In genomic region chr7:4740796-4741195, GRCh38 we compare ENCODE assay signal across 21 cellular contexts. TPM values are rescaled to one million over a fixed set of nuclear protein-coding genes. Genes with fewer than 3 reads are reported as not detected.
DNase-seq lines count a peak whose midpoint lies in the region; ATAC-seq and TF ChIP-seq lines count a peak whose summit lies in the region.
"Had no signal": no experiment of that assay in that cellular context is flagged by ENCODE, and none has a peak within 500 bp of the region (broad histone marks: within the 10 kb centered on the region; RNA-seq: fewer than 3 reads in every experiment).

No MANE protein-coding gene starts in this region.

- no peak overlapping the region for H3K27ac ChIP-seq in CD4-positive, alpha-beta T cell (ENCODE audit: low read depth, low read length)
- H3K27ac ChIP-seq in naive thymus-derived CD4-positive, alpha-beta T cell (ENCODE audit: low read depth, low read length) = no peak overlapping the region
- peak overlapping the region; percentile 17 for H3K27ac ChIP-seq in skeletal muscle tissue (ENCODE audit: low read depth, low read length)
- H3K27ac ChIP-seq: GM23248 had no signal

- H3K36me3 Mint-ChIP-seq in CD4-positive, alpha-beta T cell (ENCODE audit: low read depth) = peaks cover 63% of the 10 kb centered on the region
- peaks cover 25% of the 10 kb centered on the region for H3K36me3 Mint-ChIP-seq in T-cell
- H3K36me3 Mint-ChIP-seq in naive thymus-derived CD4-positive, alpha-beta T cell = peaks cover 4 to 30% (median 10%) of the 10 kb centered on the region in 5 donors

- H3K9ac ChIP-seq in skeletal muscle tissue (ENCODE audit: low read depth in 1 of 3, low read length in 3 of 3) = no peak overlapping the region
- H3K9ac ChIP-seq: GM23248 had no signal

- H3K27me3 Mint-ChIP-seq in CD4-positive, alpha-beta T cell = no peaks in the 10 kb centered on the region
- no peaks in the 10 kb centered on the region for H3K27me3 Mint-ChIP-seq in T-cell
- no peaks in the 10 kb centered on the region for H3K27me3 Mint-ChIP-seq in naive thymus-derived CD4-positive, alpha-beta T cell

- no peak for TF ChIP-seq CTCF in CD4-positive, alpha-beta T cell (IDR thresholded peaks at IDR 0.05)

- intact Hi-C loops in CD4-positive, alpha-beta T cell (cut with DNase I, micrococcal nuclease) = no loop called here
- intact Hi-C loops in naive thymus-derived CD4-positive, alpha-beta T cell (cut with micrococcal nuclease) = loop anchor here in 1 of 2 donors (10.0 kb wide), 1 partner anchor 1436 kb away; the partner anchor contains the start of gene SDK1

- peak overlapping the region; percentile 93 for H3K27ac Mint-ChIP-seq in CD4-positive, alpha-beta T cell
- peak overlapping the region; percentile 34 to 43 for H3K27ac Mint-ChIP-seq in T-cell
- H3K27ac Mint-ChIP-seq in naive thymus-derived CD4-positive, alpha-beta T cell = peak overlapping the region in 6 of 9 donors; percentile 33 to 90 (median 80)

- H3K4me1 ChIP-seq in naive thymus-derived CD4-positive, alpha-beta T cell (ENCODE audit: control insufficient read depth in 2 of 2, insufficient read depth in 2 of 2, low read length in 2 of 2) = peaks cover 13 to 40% of the 10 kb centered on the region in 2 donors
- H3K4me1 ChIP-seq in skeletal muscle tissue (ENCODE audit: control insufficient read depth in 3 of 3, insufficient read depth in 3 of 3, low read length in 3 of 3) = peaks cover 40 to 59% (median 52%) of the 10 kb centered on the region in 3 donors

- no peak overlapping the region for H3K4me3 ChIP-seq in naive thymus-derived CD4-positive, alpha-beta T cell (ENCODE audit: low read length)
- no peak overlapping the region for H3K4me3 ChIP-seq in skeletal muscle tissue (ENCODE audit: low read length in 3 of 3)
- H3K4me3 ChIP-seq: GM23248 had no signal

- POLR2A ChIA-PET in CD4-positive, alpha-beta T cell (lab: Charles Lee) = no interaction called here
- POLR2A ChIA-PET in T-cell (lab: Charles Lee) = no interaction called here
- POLR2A ChIA-PET in naive thymus-derived CD4-positive, alpha-beta T cell (lab: Charles Lee) = interaction anchor here (1.2 to 1.8 kb wide), 2 partner anchors 11 to 99 kb away, joined by 3 to 6 read pairs; no protein-coding TSS in a partner anchor

- peak overlapping the region; percentile 34 for H3K4me3 Mint-ChIP-seq in CD4-positive, alpha-beta T cell
- no peak overlapping the region for H3K4me3 Mint-ChIP-seq in T-cell
- peak overlapping the region in 3 of 10 donors; percentile 10 to 29 (median 26) for H3K4me3 Mint-ChIP-seq in naive thymus-derived CD4-positive, alpha-beta T cell

- CTCF ChIA-PET in CD4-positive, alpha-beta T cell (lab: Charles Lee) = no interaction called here
- CTCF ChIA-PET in T-cell (lab: Charles Lee) = no interaction called here
- CTCF ChIA-PET in naive thymus-derived CD4-positive, alpha-beta T cell (lab: Charles Lee) = no interaction called here

- ATAC-seq in CD4-positive, alpha-beta T cell (ENCODE audit: poor library complexity) = no peak
- ATAC-seq in T-cell (replicated peaks in 1 of 4) (no peak), HG02885 (IDR thresholded peaks at IDR 0.05; ENCODE audit: poor library complexity, unreplicated experiment) (no peak)
- ATAC-seq in naive thymus-derived CD4-positive, alpha-beta T cell = no peak
- ATAC-seq: SK-N-SH treated with all-trans-retinoic acid at 6 μM for 48 hours had no signal

- no peaks in the 10 kb centered on the region for H3K27me3 ChIP-seq in CD4-positive, alpha-beta T cell (ENCODE audit: control insufficient read depth, insufficient read depth, low read length)
- H3K27me3 ChIP-seq in naive thymus-derived CD4-positive, alpha-beta T cell (ENCODE audit: control insufficient read depth in 2 of 2, insufficient read depth in 2 of 2, low read length in 2 of 2) = no peaks in the 10 kb centered on the region
- no peaks in the 10 kb centered on the region for H3K27me3 ChIP-seq in skeletal muscle tissue (ENCODE audit: control insufficient read depth in 3 of 3, insufficient read depth in 3 of 3, low read length in 3 of 3)

- peaks cover 0 to 12% (median 0%) of the 10 kb centered on the region in 3 experiments for H3K36me3 ChIP-seq in naive thymus-derived CD4-positive, alpha-beta T cell (ENCODE audit: control insufficient read depth in 2 of 3, insufficient read depth in 3 of 3, low read length in 3 of 3)
- peaks cover 13 to 19% (median 19%) of the 10 kb centered on the region in 3 donors for H3K36me3 ChIP-seq in skeletal muscle tissue (ENCODE audit: control insufficient read depth in 3 of 3, insufficient read depth in 3 of 3, low read length in 3 of 3)

- H3K9me3 ChIP-seq in CD4-positive, alpha-beta T cell (ENCODE audit: control insufficient read depth, low read length) = no peaks in the 10 kb centered on the region
- H3K9me3 ChIP-seq in naive thymus-derived CD4-positive, alpha-beta T cell (ENCODE audit: control insufficient read depth in 2 of 3, low read length in 3 of 3) = no peaks in the 10 kb centered on the region
- H3K9me3 ChIP-seq in skeletal muscle tissue (ENCODE audit: control insufficient read depth in 3 of 3, low read length in 3 of 3) = no peaks in the 10 kb centered on the region

- H3K9me3 Mint-ChIP-seq in CD4-positive, alpha-beta T cell = no peaks in the 10 kb centered on the region
- no peaks in the 10 kb centered on the region for H3K9me3 Mint-ChIP-seq in T-cell
- peaks cover 0 to 3% (median 0%) of the 10 kb centered on the region in 11 donors for H3K9me3 Mint-ChIP-seq in naive thymus-derived CD4-positive, alpha-beta T cell

- DNase-seq in CD4-positive, alpha-beta T cell = no peak
- DNase-seq in T-cell (no peak), cerebellar nuclear complex (lab: John Stamatoyannopoulos, UW) (no peak), DMS53 (lab: John Stamatoyannopoulos, UW) (no peak)
- DNase-seq in naive thymus-derived CD4-positive, alpha-beta T cell = no peak
- DNase-seq: ACHN, AML-193, Calu3, GM23248, HCEC 1CT, Kasumi-1, MM.1S, NCI-H1092 treated with DMSO at 0.1 percent for 48 hours, NCI-H1694, NCI-H2107, NCI-H226, NCI-H524 treated with DMSO at 0.1 percent for 48 hours, SHP77 had no signal

- H3K4me1 Mint-ChIP-seq in CD4-positive, alpha-beta T cell (ENCODE audit: low read depth) = peaks cover 78% of the 10 kb centered on the region
- peaks cover 68 to 71% (median 68%) of the 10 kb centered on the region in 3 donors for H3K4me1 Mint-ChIP-seq in T-cell
- peaks cover 35 to 78% (median 72%) of the 10 kb centered on the region in 7 donors for H3K4me1 Mint-ChIP-seq in naive thymus-derived CD4-positive, alpha-beta T cell

RNA-seq across cellular contexts. Expression of gene AP5Z1, which starts 34.6 kb away (rescaled TPM):
- 100 to 1,000 TPM in 1 of 2 experiments, 10 to 100 TPM in 1; 93.5 to 102 TPM for total RNA-seq in CD4-positive, alpha-beta T cell
- total RNA-seq in T-cell (100 to 1,000 TPM in 4 of 5 donors, 10 to 100 TPM in 1; 93.6 to 126 (median 110) TPM), skeletal muscle tissue (13.6 TPM)
- 100 to 1,000 TPM in 1 of 5 experiments, 10 to 100 TPM in 4; 69.4 to 114 (median 90.1) TPM for total RNA-seq in naive thymus-derived CD4-positive, alpha-beta T cell
- 10 to 100 TPM; 36.7 to 49.1 TPM for polyA plus RNA-seq in naive thymus-derived CD4-positive, alpha-beta T cell

RNA-seq across cellular contexts. Expression of gene FOXK1, which starts 58.7 kb away (rescaled TPM):
- 10 to 100 TPM; 67.8 to 68.1 TPM for total RNA-seq in CD4-positive, alpha-beta T cell
- 10 to 100 TPM; 63.9 to 79.7 (median 74.2) TPM for total RNA-seq in T-cell
- 10 to 100 TPM; 37.7 to 69.0 (median 56.9) TPM for total RNA-seq in naive thymus-derived CD4-positive, alpha-beta T cell
- 1 to 10 TPM; 3.6 to 6.6 TPM for polyA plus RNA-seq in naive thymus-derived CD4-positive, alpha-beta T cell
- 17.2 TPM for total RNA-seq in skeletal muscle tissue

Comparison
In these comparisons a context has a peak if more than half of its experiments do, and no peak if none do; other contexts are left out.
1. H3K27ac Mint-ChIP-seq: peak in every context shown above with its lines; median percentile 93 in CD4-positive, alpha-beta T cell; 80 in naive thymus-derived CD4-positive, alpha-beta T cell; 38 in T-cell.